Comparison of ENCODE assay signal across 17 cellular contexts in genomic region chr6:34315256-34315655, GRCh38.
DNase-seq lines count a peak whose midpoint lies in the region; ATAC-seq and TF ChIP-seq lines count a peak whose summit lies in the region.
"Had no signal": no experiment of that assay in that cellular context is flagged by ENCODE, and none has a peak within 500 bp of the region (broad histone marks: within the 10 kb centered on the region; RNA-seq: fewer than 3 reads in every experiment).

No MANE protein-coding gene starts in this region.

- H3K4me1 ChIP-seq in CD4-positive, CD25-positive, alpha-beta regulatory T cell (ENCODE audit: control insufficient read depth, insufficient read depth, low read length, poor library complexity, severe bottlenecking): peaks cover 16% of the 10 kb centered on the region
- peaks cover 2% of the 10 kb centered on the region; the same call in 1 of the 2 replicates for H3K4me1 ChIP-seq in HEK293 (ENCODE audit: control insufficient read depth, insufficient read depth, low read length)
- peaks cover 47% of the 10 kb centered on the region for H3K4me1 ChIP-seq in psoas muscle
- peaks cover 22% of the 10 kb centered on the region for H3K4me1 ChIP-seq in CD8-positive, alpha-beta memory T cell (ENCODE audit: insufficient read depth, low read length)

- TF ChIP-seq CTCF in HEK293 (tag by site-specific recombination; IDR thresholded peaks at IDR 0.05): no peak
- no peak for TF ChIP-seq CTCF in activated CD8-positive, alpha-beta T cell treated with anti-CD3 and anti-CD28 coated beads for 36 hours (IDR thresholded peaks at IDR 0.05)
- TF ChIP-seq CTCF in psoas muscle (IDR thresholded peaks at IDR 0.05): no peak

- H3K27me3 Mint-ChIP-seq in CD4-positive, CD25-positive, alpha-beta regulatory T cell: no peaks in the 10 kb centered on the region
- H3K27me3 Mint-ChIP-seq in activated CD8-positive, alpha-beta T cell treated with anti-CD3 and anti-CD28 coated beads for 36 hours: no peaks in the 10 kb centered on the region
- H3K27me3 Mint-ChIP-seq in CD8-positive, alpha-beta memory T cell: no peaks in the 10 kb centered on the region
- H3K27me3 Mint-ChIP-seq: progenitor cell of endocrine pancreas had no signal

- ATAC-seq in CD4-positive, CD25-positive, alpha-beta regulatory T cell (ENCODE audit: low read depth in 2 of 2): no peak
- no peak for ATAC-seq in activated CD8-positive, alpha-beta T cell treated with anti-CD3 and anti-CD28 coated beads for 36 hours
- ATAC-seq in psoas muscle (no peak), GM19035 (IDR thresholded peaks at IDR 0.05; ENCODE audit: unreplicated experiment) (no peak)
- ATAC-seq: body of pancreas had no signal

- H3K27me3 ChIP-seq in CD4-positive, CD25-positive, alpha-beta regulatory T cell (ENCODE audit: control insufficient read depth, insufficient read depth, low read length): no peaks in the 10 kb centered on the region
- no peaks in the 10 kb centered on the region for H3K27me3 ChIP-seq in psoas muscle (ENCODE audit: insufficient read depth in 3 of 3, low read length in 2 of 3)
- no peaks in the 10 kb centered on the region for H3K27me3 ChIP-seq in CD8-positive, alpha-beta memory T cell (ENCODE audit: insufficient read depth, low read length, poor library complexity, severe bottlenecking)
- H3K27me3 ChIP-seq: body of pancreas, neural progenitor cell, thyroid gland had no signal

- no peak overlapping the region for H3K4me3 ChIP-seq in CD4-positive, CD25-positive, alpha-beta regulatory T cell (ENCODE audit: low read depth, low read length)
- H3K4me3 ChIP-seq in HEK293 (ENCODE audit: low read depth, low read length) (no peak overlapping the region), psoas muscle (no peak overlapping the region)
- no peak overlapping the region for H3K4me3 ChIP-seq in CD8-positive, alpha-beta memory T cell (ENCODE audit: low read length)
- H3K4me3 ChIP-seq: body of pancreas, GM23248, neural progenitor cell, thyroid gland had no signal

- H3K4me3 Mint-ChIP-seq in CD4-positive, CD25-positive, alpha-beta regulatory T cell: peak overlapping the region in 2 of 4 donors; percentile 3 to 15
- no peak overlapping the region for H3K4me3 Mint-ChIP-seq in activated CD8-positive, alpha-beta T cell treated with anti-CD3 and anti-CD28 coated beads for 36 hours
- H3K4me3 Mint-ChIP-seq in CD8-positive, alpha-beta memory T cell: no peak overlapping the region
- H3K4me3 Mint-ChIP-seq: neural progenitor cell had no signal

- CTCF ChIA-PET in HEK293 (lab: Yijun Ruan, JAX): interaction anchor here (0.6 to 0.7 kb wide), 2 partner anchors 81 to 152 kb away, joined by 3 read pairs; no protein-coding TSS in a partner anchor
- CTCF ChIA-PET in activated CD8-positive, alpha-beta T cell treated with anti-CD3 and anti-CD28 coated beads for 36 hours (lab: Charles Lee): interaction anchor here (1.7 kb wide), 1 partner anchor 65 kb away, joined by 8 read pairs; the partner anchor contains the start of gene SMIM29
- CTCF ChIA-PET in CD8-positive, alpha-beta memory T cell (lab: Charles Lee): no interaction called here

- H3K27ac ChIP-seq in CD4-positive, CD25-positive, alpha-beta regulatory T cell (ENCODE audit: insufficient read depth, low read length, poor library complexity, severe bottlenecking): no peak overlapping the region
- H3K27ac ChIP-seq in HEK293 (ENCODE audit: extremely low read depth, low read depth, low read length) (no peak overlapping the region), psoas muscle (peak overlapping the region; percentile 71)
- no peak overlapping the region for H3K27ac ChIP-seq in CD8-positive, alpha-beta memory T cell (ENCODE audit: low read depth, low read length)
- H3K27ac ChIP-seq: GM23248, neural progenitor cell had no signal

- WGBS in psoas muscle, 3 donors: 89 to 93% (median 93%) methylated on average over 1 of the region's 1 CpG

- peaks cover 33 to 54% (median 39%) of the 10 kb centered on the region in 4 donors for H3K4me1 Mint-ChIP-seq in CD4-positive, CD25-positive, alpha-beta regulatory T cell
- peaks cover 49% of the 10 kb centered on the region for H3K4me1 Mint-ChIP-seq in activated CD8-positive, alpha-beta T cell treated with anti-CD3 and anti-CD28 coated beads for 36 hours (ENCODE audit: low read depth)
- peaks cover 35 to 60% (median 49%) of the 10 kb centered on the region in 3 donors for H3K4me1 Mint-ChIP-seq in CD8-positive, alpha-beta memory T cell

- intact Hi-C loops in activated CD8-positive, alpha-beta T cell treated with anti-CD3 and anti-CD28 coated beads for 36 hours (cut with micrococcal nuclease): no loop called here
- intact Hi-C loops in psoas muscle (cut with DNase I): loop anchor here in 1 of 2 donors (5.0 kb wide), 1 partner anchor 67 kb away; no protein-coding TSS in a partner anchor

- H3K36me3 ChIP-seq in CD4-positive, CD25-positive, alpha-beta regulatory T cell (ENCODE audit: control insufficient read depth, insufficient read depth, low read length): no peaks in the 10 kb centered on the region
- H3K36me3 ChIP-seq in HEK293 (ENCODE audit: control insufficient read depth in 2 of 2, insufficient read depth in 1 of 2, low read length in 2 of 2) (no peaks in the 10 kb centered on the region; a peak in 1 of 3 replicates), psoas muscle (ENCODE audit: insufficient read depth in 1 of 2, low read depth in 1 of 2) (no peaks in the 10 kb centered on the region)
- H3K36me3 ChIP-seq in CD8-positive, alpha-beta memory T cell (ENCODE audit: insufficient read depth, low read length): no peaks in the 10 kb centered on the region
- H3K36me3 ChIP-seq: neural progenitor cell, thyroid gland had no signal

- peak overlapping the region in 2 of 3 donors; percentile 80 to 88 for H3K27ac Mint-ChIP-seq in CD4-positive, CD25-positive, alpha-beta regulatory T cell
- peak overlapping the region; percentile 76 for H3K27ac Mint-ChIP-seq in activated CD8-positive, alpha-beta T cell treated with anti-CD3 and anti-CD28 coated beads for 36 hours
- peak overlapping the region in 4 of 8 donors; percentile 0 to 90 (median 50) for H3K27ac Mint-ChIP-seq in CD8-positive, alpha-beta memory T cell
- H3K27ac Mint-ChIP-seq: progenitor cell of endocrine pancreas had no signal

- no peaks in the 10 kb centered on the region for H3K9me3 Mint-ChIP-seq in CD4-positive, CD25-positive, alpha-beta regulatory T cell
- no peaks in the 10 kb centered on the region for H3K9me3 Mint-ChIP-seq in activated CD8-positive, alpha-beta T cell treated with anti-CD3 and anti-CD28 coated beads for 36 hours
- H3K9me3 Mint-ChIP-seq in CD8-positive, alpha-beta memory T cell: no peaks in the 10 kb centered on the region
- H3K9me3 Mint-ChIP-seq: neural progenitor cell had no signal

- POLR2A ChIA-PET in HEK293 (lab: Yijun Ruan, JAX): no interaction called here
- POLR2A ChIA-PET in activated CD8-positive, alpha-beta T cell treated with anti-CD3 and anti-CD28 coated beads for 36 hours (lab: Charles Lee): interaction anchor here (0.5 to 1.5 kb wide), 3 partner anchors 25 to 107 kb away, joined by 3 to 4 read pairs (median 4); no protein-coding TSS in a partner anchor
- POLR2A ChIA-PET in CD8-positive, alpha-beta memory T cell (lab: Charles Lee): no interaction called here

- no peaks in the 10 kb centered on the region for H3K9me3 ChIP-seq in CD4-positive, CD25-positive, alpha-beta regulatory T cell (ENCODE audit: control insufficient read depth in 2 of 2, low read length in 2 of 2)
- H3K9me3 ChIP-seq in HEK293 (ENCODE audit: control insufficient read depth, insufficient read depth, low read depth, low read length) (no peaks in the 10 kb centered on the region), psoas muscle (no peaks in the 10 kb centered on the region)
- H3K9me3 ChIP-seq in CD8-positive, alpha-beta memory T cell (ENCODE audit: low read length): no peaks in the 10 kb centered on the region
- H3K9me3 ChIP-seq: body of pancreas, thyroid gland had no signal

- peaks cover 4% of the 10 kb centered on the region for H3K36me3 Mint-ChIP-seq in CD4-positive, CD25-positive, alpha-beta regulatory T cell
- no peaks in the 10 kb centered on the region for H3K36me3 Mint-ChIP-seq in activated CD8-positive, alpha-beta T cell treated with anti-CD3 and anti-CD28 coated beads for 36 hours (ENCODE audit: low read depth)
- peaks cover 0 to 5% (median 3%) of the 10 kb centered on the region in 3 donors for H3K36me3 Mint-ChIP-seq in CD8-positive, alpha-beta memory T cell

- DNase-seq in CD4-positive, CD25-positive, alpha-beta regulatory T cell: no peak
- DNase-seq in activated CD8-positive, alpha-beta T cell treated with anti-CD3 and anti-CD28 coated beads for 36 hours: no peak
- DNase-seq in psoas muscle (no peak), NCI-H1930 (lab: John Stamatoyannopoulos, UW) (no peak)
- no peak for DNase-seq in CD8-positive, alpha-beta memory T cell
- DNase-seq: activated CD4-positive, CD25-positive, alpha-beta regulatory T cell treated with anti-CD3 and anti-CD28 coated beads, Interleukin-2, amount 50 U/mL, for 72 hours; activated CD8-positive, alpha-beta memory T cell treated with anti-CD3 and anti-CD28 coated beads for 24 hours; body of pancreas; GM23248; NCI-H1436 treated with DMSO at 0.1 percent for 48 hours; NCI-H2171 treated with DMSO at 0.1 percent for 48 hours; NCI-H526 treated with DMSO at 0.1 percent for 48 hours; thyroid gland had no signal

TF ChIP-seq in HEK293, 187 proteins besides CTCF, POLR2A, EP300 and RAD21:
- no peak for TF ChIP-seq ZNF585B (tag by site-specific recombination; IDR thresholded peaks at IDR 0.05)
- TF ChIP-seq, protein P1, sequence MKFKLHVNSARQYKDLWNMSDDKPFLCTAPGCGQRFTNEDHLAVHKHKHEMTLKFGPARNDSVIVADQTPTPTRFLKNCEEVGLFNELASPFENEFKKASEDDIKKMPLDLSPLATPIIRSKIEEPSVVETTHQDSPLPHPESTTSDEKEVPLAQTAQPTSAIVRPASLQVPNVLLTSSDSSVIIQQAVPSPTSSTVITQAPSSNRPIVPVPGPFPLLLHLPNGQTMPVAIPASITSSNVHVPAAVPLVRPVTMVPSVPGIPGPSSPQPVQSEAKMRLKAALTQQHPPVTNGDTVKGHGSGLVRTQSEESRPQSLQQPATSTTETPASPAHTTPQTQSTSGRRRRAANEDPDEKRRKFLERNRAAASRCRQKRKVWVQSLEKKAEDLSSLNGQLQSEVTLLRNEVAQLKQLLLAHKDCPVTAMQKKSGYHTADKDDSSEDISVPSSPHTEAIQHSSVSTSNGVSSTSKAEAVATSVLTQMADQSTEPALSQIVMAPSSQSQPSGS (tag by site-specific recombination; IDR thresholded peaks at IDR 0.05; ENCODE audit: low read depth): peak; percentile 50; the same call in 1 of the 2 replicates
